15 cellular contexts compared by ENCODE assay signal in genomic region chr5:80711216-80711615, GRCh38. TPM values are rescaled to one million over a fixed set of nuclear protein-coding genes. Genes with fewer than 3 reads are reported as not detected.
DNase-seq lines count a peak whose midpoint lies in the region; ATAC-seq lines count a peak whose summit lies in the region.
"Had no signal": no experiment of that assay in that cellular context is flagged by ENCODE, and none has a peak within 500 bp of the region (broad histone marks: within the 10 kb centered on the region; RNA-seq: fewer than 3 reads in every experiment).

No MANE protein-coding gene starts in this region.

- H3K79me1 ChIP-seq in mesendoderm (ENCODE audit: low read length) (no peaks in the 10 kb centered on the region), neuronal stem cell (ENCODE audit: low read depth, low read length) (no peaks in the 10 kb centered on the region)

- H3K27ac Mint-ChIP-seq in T-helper 2 cell treated with Interferon-gamma antibody and Interleukin-4, amounts not matched to agents 5 μg/mL and 100 μg/mL, for 36 hours: peak overlapping the region; percentile 53
- H3K27ac Mint-ChIP-seq in CD4-positive, CD25-positive, alpha-beta regulatory T cell: peak overlapping the region in 2 of 3 donors; percentile 53 to 67
- H3K27ac Mint-ChIP-seq in immature natural killer cell: peak overlapping the region in 5 of 6 donors; percentile 34 to 89 (median 82)

- H3K4ac ChIP-seq in mesendoderm (ENCODE audit: low read depth, low read length) (no peak overlapping the region), neuronal stem cell (ENCODE audit: low read length) (no peak overlapping the region)

- no peaks in the 10 kb centered on the region for H3K27me3 ChIP-seq in CD4-positive, CD25-positive, alpha-beta regulatory T cell (ENCODE audit: control insufficient read depth, insufficient read depth, low read length)
- H3K27me3 ChIP-seq in mesendoderm (ENCODE audit: insufficient read depth, low read length, poor library complexity): no peaks in the 10 kb centered on the region
- no peaks in the 10 kb centered on the region for H3K27me3 ChIP-seq in neuronal stem cell (ENCODE audit: control insufficient read depth in 3 of 3, insufficient read depth in 3 of 3, low read depth in 1 of 3, low read length in 3 of 3)
- H3K27me3 ChIP-seq: BE2C, MG63 had no signal

- no peak overlapping the region for H3K4me3 Mint-ChIP-seq in T-helper 2 cell treated with Interferon-gamma antibody and Interleukin-4, amounts not matched to agents 5 μg/mL and 100 μg/mL, for 36 hours
- H3K4me3 Mint-ChIP-seq in CD4-positive, CD25-positive, alpha-beta regulatory T cell: peak overlapping the region in 1 of 4 donors; percentile 50
- no peak overlapping the region for H3K4me3 Mint-ChIP-seq in immature natural killer cell

- WGBS in mesendoderm (ENCODE audit: extremely low coverage, insufficient coverage, low lambda C conversion rate): no CpG with 5 or more reads among the region's 5 CpGs
- WGBS in neuronal stem cell (ENCODE audit: extremely low coverage in 2 of 2, insufficient read length in 2 of 2, insufficient replicate concordance in 1 of 2), 2 donors: no CpG with 5 or more reads among the region's 5 CpGs

- H3K23ac ChIP-seq in mesendoderm (ENCODE audit: low read length) (no peak overlapping the region), neuronal stem cell (ENCODE audit: low read depth, low read length, poor library complexity) (no peak overlapping the region)

- H3K79me2 ChIP-seq in mesendoderm (ENCODE audit: control insufficient read depth, insufficient read depth, low read length): no peaks in the 10 kb centered on the region

- no peak overlapping the region for H2BK12ac ChIP-seq in neuronal stem cell (ENCODE audit: low read length)

- no peak overlapping the region for H3K56ac ChIP-seq in mesendoderm (ENCODE audit: low read length)

- peaks cover 38% of the 10 kb centered on the region for H3K36me3 Mint-ChIP-seq in T-helper 2 cell treated with Interferon-gamma antibody and Interleukin-4, amounts not matched to agents 5 μg/mL and 100 μg/mL, for 36 hours (ENCODE audit: low read depth)
- H3K36me3 Mint-ChIP-seq in CD4-positive, CD25-positive, alpha-beta regulatory T cell: peaks cover 40% of the 10 kb centered on the region
- H3K36me3 Mint-ChIP-seq in immature natural killer cell: peaks cover 7 to 23% (median 20%) of the 10 kb centered on the region in 3 donors

- H3K18ac ChIP-seq in mesendoderm (ENCODE audit: low read length) (no peak overlapping the region), neuronal stem cell (ENCODE audit: low read length) (no peak overlapping the region)

- no peak overlapping the region for H3K14ac ChIP-seq in neuronal stem cell (ENCODE audit: low read length)

- H2BK5ac ChIP-seq in mesendoderm (ENCODE audit: low read length) (no peak overlapping the region), neuronal stem cell (ENCODE audit: low read length) (no peak overlapping the region)

- H3K27ac ChIP-seq in CD4-positive, CD25-positive, alpha-beta regulatory T cell (ENCODE audit: insufficient read depth, low read length, poor library complexity, severe bottlenecking): no peak overlapping the region
- H3K27ac ChIP-seq in KOPT-K1 (ENCODE audit: low read depth, low read length, poor library complexity, severe bottlenecking) (peak overlapping the region; percentile 17), mesendoderm (ENCODE audit: low read depth, low read length) (no peak overlapping the region), neuronal stem cell (replicated peaks; ENCODE audit: low read length) (no peak overlapping the region)
- H3K27ac ChIP-seq: KMS-11, SK-N-MC had no signal

- no peak overlapping the region for H4K8ac ChIP-seq in mesendoderm (ENCODE audit: low read depth, low read length)
- no peak overlapping the region for H4K8ac ChIP-seq in neuronal stem cell (ENCODE audit: low read depth, low read length)

- H3K9ac ChIP-seq in mesendoderm (ENCODE audit: low read length): no peak overlapping the region
- H3K9ac ChIP-seq in neuronal stem cell (ENCODE audit: low read depth, low read length, poor library complexity): no peak overlapping the region
- H3K9ac ChIP-seq: KMS-11 had no signal

- no peaks in the 10 kb centered on the region for H3K4me1 ChIP-seq in CD4-positive, CD25-positive, alpha-beta regulatory T cell (ENCODE audit: control insufficient read depth, insufficient read depth, low read length, poor library complexity, severe bottlenecking)
- H3K4me1 ChIP-seq in mesendoderm (ENCODE audit: control insufficient read depth, low read depth, low read length) (no peaks in the 10 kb centered on the region), neuronal stem cell (ENCODE audit: control insufficient read depth in 2 of 2, insufficient read depth in 1 of 2, low read depth in 1 of 2, low read length in 2 of 2) (no peaks in the 10 kb centered on the region)
- H3K4me1 ChIP-seq: BE2C had no signal

- DNase-seq in T-helper 2 cell treated with Interferon-gamma antibody and Interleukin-4, amounts not matched to agents 5 μg/mL and 100 μg/mL, for 36 hours (ENCODE audit: low spot score): no peak
- no peak for DNase-seq in T-helper 2 cell
- DNase-seq in CD4-positive, CD25-positive, alpha-beta regulatory T cell: no peak
- DNase-seq in immature natural killer cell: no peak
- DNase-seq in mesendoderm: no peak
- DNase-seq in GM03348 (ENCODE audit: low spot score): no peak
- DNase-seq in neuronal stem cell (ENCODE audit: low spot score): no peak
- DNase-seq: GOT3, NCI-H524 treated with DMSO at 0.1 percent for 48 hours, Right ventricle myocardium superior had no signal

- no peak for ATAC-seq in CD4-positive, CD25-positive, alpha-beta regulatory T cell (ENCODE audit: low read depth in 2 of 2)

- no peak overlapping the region for H2AK5ac ChIP-seq in mesendoderm (ENCODE audit: low read length)
- H2AK5ac ChIP-seq in neuronal stem cell (ENCODE audit: low read depth, low read length): no peak overlapping the region

- H2BK15ac ChIP-seq in mesendoderm (replicated peaks; ENCODE audit: low read depth) (no peak overlapping the region), neuronal stem cell (ENCODE audit: low read length) (no peak overlapping the region)

- peaks cover 20% of the 10 kb centered on the region for H3K4me1 Mint-ChIP-seq in T-helper 2 cell treated with Interferon-gamma antibody and Interleukin-4, amounts not matched to agents 5 μg/mL and 100 μg/mL, for 36 hours (ENCODE audit: low read depth)
- peaks cover 6 to 13% (median 12%) of the 10 kb centered on the region in 4 donors for H3K4me1 Mint-ChIP-seq in CD4-positive, CD25-positive, alpha-beta regulatory T cell
- peaks cover 28 to 53% of the 10 kb centered on the region in 2 donors for H3K4me1 Mint-ChIP-seq in immature natural killer cell

- no peaks in the 10 kb centered on the region for H3K27me3 Mint-ChIP-seq in T-helper 2 cell treated with Interferon-gamma antibody and Interleukin-4, amounts not matched to agents 5 μg/mL and 100 μg/mL, for 36 hours (ENCODE audit: low read depth)
- H3K27me3 Mint-ChIP-seq in CD4-positive, CD25-positive, alpha-beta regulatory T cell: no peaks in the 10 kb centered on the region
- H3K27me3 Mint-ChIP-seq in immature natural killer cell (ENCODE audit: low read depth in 3 of 3): peaks cover 0 to 2% (median 1%) of the 10 kb centered on the region in 3 donors

- H3K4me3 ChIP-seq in CD4-positive, CD25-positive, alpha-beta regulatory T cell (ENCODE audit: low read depth, low read length): no peak overlapping the region
- H3K4me3 ChIP-seq in mesendoderm (ENCODE audit: low read length) (no peak overlapping the region), neuronal stem cell (ENCODE audit: low read length in 2 of 2) (no peak overlapping the region)
- H3K4me3 ChIP-seq: MG63, SK-N-MC had no signal

- H2BK120ac ChIP-seq in mesendoderm (ENCODE audit: low read depth, low read length) (no peak overlapping the region), neuronal stem cell (ENCODE audit: low read depth, low read length) (no peak overlapping the region)

- H4K5ac ChIP-seq in mesendoderm (ENCODE audit: low read length): no peak overlapping the region

- no peak overlapping the region for H4K91ac ChIP-seq in neuronal stem cell (ENCODE audit: low read depth, low read length, poor library complexity)

- H3K4me2 ChIP-seq in mesendoderm (ENCODE audit: low read length): no peak overlapping the region
- no peak overlapping the region for H3K4me2 ChIP-seq in neuronal stem cell (ENCODE audit: insufficient read depth, low read length, poor library complexity, severe bottlenecking)
- H3K4me2 ChIP-seq: KMS-11 had no signal

- no peak overlapping the region for H2AFZ ChIP-seq in neuronal stem cell (ENCODE audit: low read length)

- no peaks in the 10 kb centered on the region for H3K9me3 ChIP-seq in CD4-positive, CD25-positive, alpha-beta regulatory T cell (ENCODE audit: control insufficient read depth in 2 of 2, low read length in 2 of 2)
- no peaks in the 10 kb centered on the region for H3K9me3 ChIP-seq in KOPT-K1 (ENCODE audit: insufficient read depth, low read length, poor library complexity, severe bottlenecking)
- no peaks in the 10 kb centered on the region for H3K9me3 ChIP-seq in neuronal stem cell (replicated peaks in 1 of 2; ENCODE audit: control insufficient read depth in 2 of 2, insufficient read depth in 1 of 2, low read depth in 1 of 2, low read length in 2 of 2)
- H3K9me3 ChIP-seq: BE2C, MG63 had no signal

- H3K36me3 ChIP-seq in CD4-positive, CD25-positive, alpha-beta regulatory T cell (ENCODE audit: control insufficient read depth, insufficient read depth, low read length): peaks cover 9% of the 10 kb centered on the region
- peaks cover 66% of the 10 kb centered on the region for H3K36me3 ChIP-seq in KOPT-K1 (ENCODE audit: insufficient read depth, low read length)
- no peaks in the 10 kb centered on the region for H3K36me3 ChIP-seq in mesendoderm (ENCODE audit: control insufficient read depth, insufficient read depth, low read length)
- peaks cover 0 to 38% of the 10 kb centered on the region in 2 donors for H3K36me3 ChIP-seq in neuronal stem cell (replicated peaks in 1 of 2; ENCODE audit: control insufficient read depth in 2 of 2, insufficient read depth in 2 of 2, low read length in 2 of 2)
- H3K36me3 ChIP-seq: BE2C had no signal

- H3K9me3 Mint-ChIP-seq in T-helper 2 cell treated with Interferon-gamma antibody and Interleukin-4, amounts not matched to agents 5 μg/mL and 100 μg/mL, for 36 hours: no peaks in the 10 kb centered on the region
- H3K9me3 Mint-ChIP-seq in CD4-positive, CD25-positive, alpha-beta regulatory T cell: no peaks in the 10 kb centered on the region
- H3K9me3 Mint-ChIP-seq in immature natural killer cell: no peaks in the 10 kb centered on the region

RNA-seq across cellular contexts. Expression of gene DHFR, which starts 56.4 kb away (rescaled TPM):
- total RNA-seq in CD4-positive, CD25-positive, alpha-beta regulatory T cell: 7.7 TPM
- 1 to 10 TPM; 2.1 to 3.0 (median 2.3) TPM for polyA plus RNA-seq in CD4-positive, CD25-positive, alpha-beta regulatory T cell
- 1 to 10 TPM; 3.2 to 5.9 (median 3.3) TPM for polyA plus RNA-seq in immature natural killer cell
- polyA plus RNA-seq in mesendoderm (2013, experiment 1 of 2): 96.9 TPM
- polyA plus RNA-seq in mesendoderm (2013, experiment 2 of 2): 96.7 TPM
- polyA plus RNA-seq in neuronal stem cell (2013, experiment 1 of 2): 139 TPM
- 143 TPM for polyA plus RNA-seq in neuronal stem cell (2013, experiment 2 of 2)

RNA-seq across cellular contexts. Expression of gene MSH3, which starts 56.8 kb away (rescaled TPM):
- 17.3 TPM for total RNA-seq in CD4-positive, CD25-positive, alpha-beta regulatory T cell
- 10 to 100 TPM; 11.2 to 14.3 (median 13.0) TPM for polyA plus RNA-seq in CD4-positive, CD25-positive, alpha-beta regulatory T cell
- polyA plus RNA-seq in immature natural killer cell: 10 to 100 TPM in 2 of 3 donors, 1 to 10 TPM in 1; 5.6 to 13.7 (median 10.3) TPM
- 12.4 TPM for polyA plus RNA-seq in mesendoderm (2013, experiment 1 of 2)
- polyA plus RNA-seq in mesendoderm (2013, experiment 2 of 2): 12.5 TPM
- 11.4 TPM for polyA plus RNA-seq in neuronal stem cell (2013, experiment 1 of 2)
- polyA plus RNA-seq in neuronal stem cell (2013, experiment 2 of 2): 11.8 TPM
